24 cellular contexts compared by ENCODE assay signal in genomic region chr6:42511803-42512422, GRCh38. TPM values are rescaled to one million over a fixed set of nuclear protein-coding genes. Genes with fewer than 3 reads are reported as not detected.
DNase-seq lines count a peak whose midpoint lies in the region; ATAC-seq, FAIRE-seq and TF ChIP-seq lines count a peak whose summit lies in the region.
"Had no signal": no experiment of that assay in that cellular context is flagged by ENCODE, and none has a peak within 500 bp of the region (broad histone marks: within the 10 kb centered on the region; RNA-seq: fewer than 3 reads in every experiment).

No MANE protein-coding gene starts in this region.

- no peak overlapping the region for H4K91ac ChIP-seq in IMR-90 (ENCODE audit: insufficient read depth, low read depth, low read length)

- BruUV-seq in IMR-90 (replicated peaks; lab: Mats Ljungman, UMichigan), result no TSS peak

- H3K18ac ChIP-seq in IMR-90 (ENCODE audit: low read depth, low read length), result no peak overlapping the region

- no peak for TF ChIP-seq POLR2A in IMR-90 (IDR thresholded peaks at IDR 0.05; ENCODE audit: low read depth, low read length)
- TF ChIP-seq POLR2A in GM18505 (IDR thresholded peaks at IDR 0.05; ENCODE audit: borderline replicate concordance, extremely low read depth, insufficient read depth, insufficient read length), result no peak
- no peak for TF ChIP-seq POLR2A in heart left ventricle (IDR thresholded peaks at IDR 0.05)

- H4K8ac ChIP-seq in IMR-90 (ENCODE audit: low read depth in 2 of 2, low read length in 2 of 2), result no peak overlapping the region; a peak in 1 of 4 replicates

- no peaks in the 10 kb centered on the region for H3K27me3 ChIP-seq in IMR-90 (ENCODE audit: control insufficient read depth, insufficient read depth, low read length)
- no peaks in the 10 kb centered on the region for H3K27me3 ChIP-seq in bronchial epithelial cell (ENCODE audit: control insufficient read depth, insufficient read depth, low read length)
- no peaks in the 10 kb centered on the region for H3K27me3 ChIP-seq in heart left ventricle

- no peak overlapping the region for H3K23ac ChIP-seq in IMR-90 (ENCODE audit: low read depth, low read length)

- intact Hi-C loops in IMR-90 (cut with micrococcal nuclease), result no loop called here
- intact Hi-C loops in heart left ventricle (cut with DNase I), result no loop called here

- H3K4me1 ChIP-seq in IMR-90 (ENCODE audit: control insufficient read depth, insufficient read depth, low read length) (peaks cover 4% of the 10 kb centered on the region), heart left ventricle (peaks cover 0 to 13% (median 0%) of the 10 kb centered on the region in 12 donors)

- no peak overlapping the region for H3K4me3 ChIP-seq in IMR-90 (ENCODE audit: insufficient read depth, low read depth, low read length)
- H3K4me3 ChIP-seq in bronchial epithelial cell (ENCODE audit: low read depth, low read length), result no peak overlapping the region
- H3K4me3 ChIP-seq in heart left ventricle, result no peak overlapping the region

- H2BK120ac ChIP-seq in IMR-90 (ENCODE audit: low read depth, low read length), result no peak overlapping the region

- H4K5ac ChIP-seq in IMR-90 (ENCODE audit: low read depth, low read length), result no peak overlapping the region

- dilution Hi-C loops in IMR-90 (cut with HindIII; ENCODE audit: low sequenced_read_pairs, unreplicated experiment), result no loop called here

- TF ChIP-seq RAD21 in IMR-90 (IDR thresholded peaks at IDR 0.05; ENCODE audit: low read length), result no peak

- H2AK9ac ChIP-seq in IMR-90 (replicated peaks; ENCODE audit: low read depth, low read length, poor library complexity), result no peak overlapping the region

- no peak overlapping the region for H3K4me2 ChIP-seq in IMR-90 (ENCODE audit: low read depth, low read length)

- H3K9me1 ChIP-seq in IMR-90 (ENCODE audit: insufficient read depth, low read length), result no peaks in the 10 kb centered on the region

- no peak overlapping the region for H2BK5ac ChIP-seq in IMR-90 (ENCODE audit: low read depth, low read length, poor library complexity, severe bottlenecking)

- no peaks in the 10 kb centered on the region for H3K79me1 ChIP-seq in IMR-90 (ENCODE audit: low read depth in 1 of 2, low read length in 2 of 2)

- no peak overlapping the region for H3K56ac ChIP-seq in IMR-90 (ENCODE audit: extremely low read depth, insufficient read depth, low read length)

- H2AFZ ChIP-seq in IMR-90 (replicated peaks; ENCODE audit: low read length, poor library complexity), result no peak overlapping the region

- H3K9ac ChIP-seq in IMR-90 (ENCODE audit: low read depth, low read length), result no peak overlapping the region

- WGBS in IMR-90 (ENCODE audit: extremely low coverage in 2 of 2, insufficient read length in 1 of 2), 2 experiments, result no CpG with 5 or more reads among the region's 5 CpGs
- WGBS in heart left ventricle, 4 donors, result 96 to 98% (median 97%) methylated on average over 5 of the region's 5 CpGs

- POLR2A ChIA-PET in IMR-90 (lab: Charles Lee; ENCODE audit: unreplicated experiment), result no interaction called here

- H3K9me3 ChIP-seq in IMR-90 (ENCODE audit: control insufficient read depth, insufficient read depth, low read length) (no peaks in the 10 kb centered on the region), heart left ventricle (no peaks in the 10 kb centered on the region)

- in situ Hi-C loops in IMR-90 (cut with MboI; ENCODE audit: low sequenced_read_pairs), result no loop called here

- no peak overlapping the region for H3K27ac ChIP-seq in IMR-90 (ENCODE audit: insufficient read depth, low read length)
- no peak overlapping the region for H3K27ac ChIP-seq in heart left ventricle

- DNase-seq in AG08396 (ENCODE audit: low spot score) (peak; percentile 14), IMR-90 (peak; percentile 72), bronchial epithelial cell (ENCODE audit: low read depth) (peak; percentile 12), kidney tubule cell (ENCODE audit: low spot score) (peak; percentile 10), heart left ventricle (no peak), middle frontal gyrus (ENCODE audit: extremely low spot score, low spot score) (no peak)
- DNase-seq in stimulated activated CD4-positive, alpha-beta T cell treated with anti-CD3 and anti-CD28 coated beads, Interleukin-4, amount 100 ng/mL, for 1 hour, result no peak
- DNase-seq: activated CD4-positive, alpha-beta T cell treated with anti-CD3 and anti-CD28 coated beads, Interleukin-2, amount 10 ng/mL, durations not matched to agents 24 days and 14 days; activated naive CD8-positive, alpha-beta T cell treated with anti-CD3 and anti-CD28 coated beads for 36 hours; CD4-positive, alpha-beta memory T cell; cortex of kidney; DMS153; kidney; NCI-H1436; NCI-H2171; right cardiac atrium; SHP77 treated with DMSO at 0.1 percent for 48 hours; T-cell had no signal

- H3K36me3 ChIP-seq in IMR-90 (ENCODE audit: control insufficient read depth, insufficient read depth, low read length) (no peaks in the 10 kb centered on the region), bronchial epithelial cell (ENCODE audit: control insufficient read depth, insufficient read depth, low read length) (no peaks in the 10 kb centered on the region), heart left ventricle (no peaks in the 10 kb centered on the region)

- no peak for FAIRE-seq in bronchial epithelial cell (lab: Jason Lieb, UNC)
- FAIRE-seq: endometrium, frontal cortex, GM12891, kidney had no signal

- H2AK5ac ChIP-seq in IMR-90 (ENCODE audit: low read depth, low read length), result no peak overlapping the region

- no peaks in the 10 kb centered on the region for H4K20me1 ChIP-seq in IMR-90 (ENCODE audit: insufficient read depth, low read length)

- H2BK20ac ChIP-seq in IMR-90 (ENCODE audit: low read depth, low read length), result no peak overlapping the region

- H2BK15ac ChIP-seq in IMR-90 (ENCODE audit: low read depth, low read length), result no peak overlapping the region

- TF ChIP-seq CTCF in IMR-90 (conservative IDR thresholded peaks at IDR 0.05; ENCODE audit: low read depth, low read length) (no peak), bronchial epithelial cell (IDR thresholded peaks at IDR 0.05; ENCODE audit: insufficient read depth, low read length, severe bottlenecking) (no peak), heart left ventricle (IDR thresholded peaks at IDR 0.05) (no peak)

- H3K14ac ChIP-seq in IMR-90 (replicated peaks; ENCODE audit: low read depth, low read length), result no peak overlapping the region

- CTCF ChIA-PET in IMR-90 (lab: Yijun Ruan, JAX), result interaction anchor here (0.8 kb wide), 1 partner anchor 10 kb away, joined by 3 read pairs; no protein-coding TSS in a partner anchor

- H3K4ac ChIP-seq in IMR-90 (ENCODE audit: low read depth, low read length), result no peak overlapping the region

- peak; percentile 37; the same call in 1 of the 2 replicates for ATAC-seq in IMR-90 (ENCODE audit: low read depth)
- no peak for ATAC-seq in GM18505 (IDR thresholded peaks at IDR 0.05; ENCODE audit: unreplicated experiment)
- no peak for ATAC-seq in heart left ventricle
- ATAC-seq: activated T-helper 17 cell treated with anti-CD3 and anti-CD28 coated beads, Interleukin-2, amount 50 U/mL, for 72 hours; right cardiac atrium; stimulated activated effector memory CD8-positive, alpha-beta T cell treated with anti-CD3 and anti-CD28 coated beads, Interleukin-12 subunit alpha, Interleukin-12 subunit beta, amount 100 ng/mL, for 72 hours; T-cell had no signal

TF ChIP-seq in IMR-90, 13 proteins besides CTCF, POLR2A, EP300 and RAD21:
- no peak for TF ChIP-seq MXI1 (IDR thresholded peaks at IDR 0.05; ENCODE audit: borderline replicate concordance, low read depth, low read length)
- no peak for TF ChIP-seq ELK1 (IDR thresholded peaks at IDR 0.05; ENCODE audit: borderline replicate concordance, low read depth, low read length)
- TF ChIP-seq MAFK (IDR thresholded peaks at IDR 0.05; ENCODE audit: low read depth, low read length), result peak; percentile 19; the same call in 1 of the 2 replicates
- TF ChIP-seq MAZ (IDR thresholded peaks at IDR 0.05; ENCODE audit: borderline replicate concordance, low read depth, low read length), result no peak
TF ChIP-seq in IMR-90: peak in this region for 1.

RNA-seq across cellular contexts. Expression of gene UBR2, which starts 51.9 kb away (rescaled TPM):
- total RNA-seq in IMR-90 (2012; rRNA removed) (32.3 and 42.8 TPM in 2 replicates), bronchial epithelial cell (16.6 and 21.9 TPM in 2 replicates), heart left ventricle (10 to 100 TPM; 27.3 to 35.9 (median 30.2) TPM)
- polyA plus RNA-seq in IMR-90 (2012; rRNA removed) (6.3 and 7.7 TPM in 2 replicates), heart left ventricle (10 to 100 TPM in 1 of 2 donors, 1 to 10 TPM in 1; 9.9 to 12.1 TPM)
- 1.2 and 1.4 TPM in 2 replicates for polyA plus RNA-seq in IMR-90 (2012; cell fraction: cytosol; rRNA removed)
- polyA plus RNA-seq in IMR-90 (2012; cell fraction: nucleus; rRNA removed; ENCODE audit: low replicate concordance), result 3.0 and 26.2 TPM in 2 replicates

Comparison
In these comparisons a context has a peak if more than half of its experiments do, and no peak if none do; other contexts are left out.
1. DNase-seq: peak in AG08396 (single experiment), IMR-90 (single experiment), bronchial epithelial cell (single experiment) and kidney tubule cell (single experiment); none in stimulated activated CD4-positive, alpha-beta T cell treated with anti-CD3 and anti-CD28 coated beads, Interleukin-4, amount 100 ng/mL, for 1 hour (single experiment), heart left ventricle (0 of 5) and middle frontal gyrus (single experiment).